ENCODE assay signal across 10 cellular contexts in genomic region chr15:92869977-92870644, GRCh38. TPM values are rescaled to one million over a fixed set of nuclear protein-coding genes. Genes with fewer than 3 reads are reported as not detected.
DNase-seq lines count a peak whose midpoint lies in the region; ATAC-seq, FAIRE-seq and TF ChIP-seq lines count a peak whose summit lies in the region.
"Had no signal": no experiment of that assay in that cellular context is flagged by ENCODE, and none has a peak within 500 bp of the region (broad histone marks: within the 10 kb centered on the region; RNA-seq: fewer than 3 reads in every experiment).

No MANE protein-coding gene starts in this region.

- TF ChIP-seq RAD21 in GM12878 (IDR thresholded peaks at IDR 0.05; ENCODE audit: insufficient read depth, low read depth, low read length): no peak

- peaks cover 9% of the 10 kb centered on the region for H3K4me1 ChIP-seq in Karpas-422 (ENCODE audit: low read length)
- H3K4me1 ChIP-seq in GM12878 (ENCODE audit: control insufficient read depth, insufficient read depth, low read length): no peaks in the 10 kb centered on the region
- H3K4me1 ChIP-seq in right cardiac atrium (ENCODE audit: control insufficient read depth, insufficient read depth, low read length): no peaks in the 10 kb centered on the region
- peaks cover 16% of the 10 kb centered on the region for H3K4me1 ChIP-seq in stomach smooth muscle (ENCODE audit: control insufficient read depth, insufficient read depth, low read length)

- WGBS in GM12878 (ENCODE audit: insufficient coverage, insufficient replicate concordance, low lambda C conversion rate, missing lambda C conversion rate): 87% methylated on average over 9 of the region's 9 CpGs
- 46% methylated on average over 9 of the region's 9 CpGs for WGBS in right cardiac atrium

- no peak for TF ChIP-seq EP300 in GM12878 (IDR thresholded peaks at IDR 0.05; ENCODE audit: borderline replicate concordance in 1 of 2, control insufficient read depth in 1 of 2, low read depth in 2 of 2, low read length in 2 of 2)

- CTCF ChIA-PET in GM12878 (lab: Yijun Ruan, JAX): interaction anchor here (0.6 kb wide), 1 partner anchor 1318 kb away, joined by 3 read pairs; no protein-coding TSS in a partner anchor

- SMC1A ChIA-PET in GM12878 (lab: Charles Lee; ENCODE audit: uncharacterized antibody, unreplicated experiment): interaction anchor here (1.3 to 2.7 kb wide), 3 partner anchors 9 to 51 kb away, joined by 4 to 16 read pairs (median 4); no protein-coding TSS in a partner anchor

- H3K27ac ChIP-seq in Karpas-422 (ENCODE audit: low read length) (no peak overlapping the region), GM12878 (ENCODE audit: control insufficient read depth, insufficient read depth) (no peak overlapping the region), right cardiac atrium (ENCODE audit: low read length) (no peak overlapping the region), stomach smooth muscle (ENCODE audit: low read length) (peak overlapping the region; percentile 90), WERI-Rb-1 (no peak overlapping the region)

- RAD21 ChIA-PET in GM12878 (lab: Charles Lee; ENCODE audit: unreplicated experiment): no interaction called here

- POLR2A ChIA-PET in GM12878 (lab: Charles Lee): interaction anchor here (1.0 to 1.7 kb wide), 4 partner anchors 9 to 20 kb away, joined by 3 to 5 read pairs (median 4); no protein-coding TSS in a partner anchor

- TF ChIP-seq CTCF in GM12878 (IDR thresholded peaks at IDR 0.05 in 2 of 3, conservative IDR thresholded peaks at IDR 0.05 in 1 of 3; ENCODE audit: control insufficient read depth in 2 of 3, extremely low read depth in 1 of 3, insufficient read depth in 1 of 3, low read depth in 3 of 3, low read length in 3 of 3) (no peak), WERI-Rb-1 (IDR thresholded peaks at IDR 0.05; ENCODE audit: low read depth, low read length) (no peak)

- no TSS peak for BruUV-seq in GM12878 (replicated peaks; lab: Mats Ljungman, UMichigan)

- H2AFZ ChIP-seq in Karpas-422 (ENCODE audit: low read length): peak overlapping the region; percentile 0; the same call in 1 of the 2 replicates
- no peak overlapping the region; the same call in 1 of the 2 replicates for H2AFZ ChIP-seq in GM12878 (ENCODE audit: control insufficient read depth, low read depth, low read length)

- H3K9me2 ChIP-seq in Karpas-422 (replicated peaks; ENCODE audit: insufficient read depth, low read length): no peaks in the 10 kb centered on the region

- no peaks in the 10 kb centered on the region for H4K20me1 ChIP-seq in Karpas-422 (ENCODE audit: insufficient read depth, low read depth, low read length)
- no peaks in the 10 kb centered on the region for H4K20me1 ChIP-seq in GM12878 (ENCODE audit: control insufficient read depth, insufficient read depth)

- intact Hi-C loops in GM12878 (cut with micrococcal nuclease; ENCODE audit: unreplicated experiment): no loop called here
- intact Hi-C loops in right cardiac atrium (cut with DNase I): no loop called here

- no peaks in the 10 kb centered on the region for H3K36me3 ChIP-seq in Karpas-422 (ENCODE audit: insufficient read depth, low read length)
- H3K36me3 ChIP-seq in GM12878 (ENCODE audit: control insufficient read depth in 2 of 2, insufficient read depth in 2 of 2, low read length in 1 of 2): no peaks in the 10 kb centered on the region
- no peaks in the 10 kb centered on the region for H3K36me3 ChIP-seq in stomach smooth muscle (ENCODE audit: control insufficient read depth in 2 of 2, insufficient read depth in 2 of 2, low read length in 2 of 2)
- no peaks in the 10 kb centered on the region for H3K36me3 ChIP-seq in WERI-Rb-1

- H3K9ac ChIP-seq in Karpas-422 (ENCODE audit: low read length) (no peak overlapping the region), GM12878 (ENCODE audit: control insufficient read depth, insufficient read depth, low read length) (no peak overlapping the region), stomach smooth muscle (ENCODE audit: low read length in 2 of 2) (peak overlapping the region; percentile 51 to 66)

- H3K4me2 ChIP-seq in Karpas-422 (ENCODE audit: low read depth, low read length, poor library complexity, severe bottlenecking) (no peak overlapping the region), GM12878 (ENCODE audit: control insufficient read depth, insufficient read depth) (no peak overlapping the region)

- H3K79me2 ChIP-seq in Karpas-422 (ENCODE audit: low read length): no peaks in the 10 kb centered on the region
- H3K79me2 ChIP-seq in GM12878 (ENCODE audit: control insufficient read depth, insufficient read depth, low read length): no peaks in the 10 kb centered on the region

- no peak overlapping the region for H3K4me3 ChIP-seq in Karpas-422 (ENCODE audit: low read length)
- H3K4me3 ChIP-seq in GM12878: no peak overlapping the region
- no peak overlapping the region for H3K4me3 ChIP-seq in right cardiac atrium (ENCODE audit: low read length)
- H3K4me3 ChIP-seq in stomach smooth muscle (ENCODE audit: low read length in 2 of 2): peak overlapping the region in 1 of 2 donors; percentile 52
- no peak overlapping the region for H3K4me3 ChIP-seq in WERI-Rb-1 (ENCODE audit: low read depth, low read length)

- in situ Hi-C loops in GM12878 (cut with MboI): no loop called here

- peak; percentile 31 for DNase-seq in Karpas-422
- no peak for DNase-seq in GM12878 (ENCODE audit: low read depth, low spot score)
- no peak for DNase-seq in right cardiac atrium
- no peak for DNase-seq in WERI-Rb-1
- DNase-seq: activated CD4-positive, CD25-positive, alpha-beta regulatory T cell; NK-92 treated with Interleukin-12 subunit alpha and Interleukin-12 subunit beta, amount 100 ng/mL, for 24 hours had no signal

- peak; percentile 41 for FAIRE-seq in GM12878 (lab: Jason Lieb, UNC)
- FAIRE-seq: endothelial cell of umbilical vein had no signal

- H3K9me3 ChIP-seq in Karpas-422 (ENCODE audit: low read length) (no peaks in the 10 kb centered on the region), GM12878 (replicated peaks; ENCODE audit: control insufficient read depth, insufficient read depth, low read length) (no peaks in the 10 kb centered on the region), right cardiac atrium (ENCODE audit: control insufficient read depth, low read length) (no peaks in the 10 kb centered on the region), stomach smooth muscle (ENCODE audit: control insufficient read depth in 2 of 2, low read length in 2 of 2) (no peaks in the 10 kb centered on the region), WERI-Rb-1 (ENCODE audit: severe bottlenecking) (no peaks in the 10 kb centered on the region)

- ATAC-seq in GM12878: peak; percentile 40; the same call in 2 of the 3 replicates
- ATAC-seq in right cardiac atrium: peak; percentile 69 to 73
- ATAC-seq in HG03095 (IDR thresholded peaks at IDR 0.05; ENCODE audit: unreplicated experiment): no peak
- no peak for ATAC-seq in GM18873 (IDR thresholded peaks at IDR 0.05; ENCODE audit: low FRiP score, unreplicated experiment)

- H3K27me3 ChIP-seq in Karpas-422 (ENCODE audit: low read length) (no peaks in the 10 kb centered on the region), GM12878 (replicated peaks in 1 of 2; ENCODE audit: control insufficient read depth in 2 of 2, insufficient read depth in 2 of 2, low read length in 1 of 2) (no peaks in the 10 kb centered on the region), right cardiac atrium (ENCODE audit: control insufficient read depth, insufficient read depth) (no peaks in the 10 kb centered on the region), stomach smooth muscle (ENCODE audit: control insufficient read depth in 1 of 2, insufficient read depth in 2 of 2, low read length in 2 of 2) (no peaks in the 10 kb centered on the region), WERI-Rb-1 (ENCODE audit: insufficient read depth, low read depth, severe bottlenecking) (no peaks in the 10 kb centered on the region)

- TF ChIP-seq POLR2A in GM12878 (IDR thresholded peaks at IDR 0.05; ENCODE audit: low read depth, low read length): no peak

TF ChIP-seq in GM12878, 131 proteins besides CTCF, POLR2A, EP300 and RAD21 (continues in another document):
- TF ChIP-seq PAX5 (IDR thresholded peaks at IDR 0.05; ENCODE audit: borderline replicate concordance, low read depth, low read length) (no peak), RB1 (IDR thresholded peaks at IDR 0.05; ENCODE audit: borderline replicate concordance) (no peak), ZNF622 (IDR thresholded peaks at IDR 0.05) (no peak), RELA (IDR thresholded peaks at IDR 0.05; ENCODE audit: borderline replicate concordance, partially characterized antibody) (no peak), WRNIP1 (IDR thresholded peaks at IDR 0.05; ENCODE audit: borderline replicate concordance, low read depth, low read length) (no peak), RAD51 (IDR thresholded peaks at IDR 0.05) (no peak), EZH2 (IDR thresholded peaks at IDR 0.05; ENCODE audit: borderline replicate concordance, control insufficient read depth, low read depth, low read length) (no peak), SRF (IDR thresholded peaks at IDR 0.05; ENCODE audit: low read depth in 2 of 2, low read length in 2 of 2) (no peak), POU2F2 (IDR thresholded peaks at IDR 0.05; ENCODE audit: borderline replicate concordance, low read depth, low read length) (no peak), BRCA1 (IDR thresholded peaks at IDR 0.05; ENCODE audit: low read depth, low read length) (no peak), ZNF217 (IDR thresholded peaks at IDR 0.05) (no peak), SUZ12 (IDR thresholded peaks at IDR 0.05; ENCODE audit: unreplicated experiment) (no peak)

RNA-seq across cellular contexts. Expression of gene CHD2, which starts 30.0 kb away (rescaled TPM):
- 22.1 and 37.3 TPM in 2 replicates for total RNA-seq in Karpas-422 (2014; rRNA removed; shearing (Covaris generic); ENCODE audit: low replicate concordance)
- 881 and 884 TPM in 2 replicates for total RNA-seq in GM12878 (2013; cell fraction: nucleolus; rRNA removed)
- 57.4 and 74.4 TPM in 2 replicates for total RNA-seq in GM12878 (2014; rRNA removed)
- total RNA-seq in GM12878 (2014; rRNA removed; fragmentation: Illumina TruSeq; extraction: Trizol): 64.6 and 74.9 TPM in 2 replicates
- 77.0 and 87.4 TPM in 2 replicates for total RNA-seq in GM12878 (2021)
- 50.2 TPM for polyA plus RNA-seq in GM12878 (2011; ENCODE audit: low read depth)
- 94.7 and 100 TPM in 2 replicates for polyA plus RNA-seq in GM12878 (2011; rRNA removed)
- polyA plus RNA-seq in GM12878 (2011; cell fraction: cytosol; rRNA removed): 65.9 and 93.5 TPM in 2 replicates
- polyA plus RNA-seq in GM12878 (2011; cell fraction: nucleus; rRNA removed): 175 and 192 TPM in 2 replicates
- 64.4 and 66.3 TPM in 2 replicates for polyA plus RNA-seq in GM12878 (2012)
- 88.0 and 102 TPM in 2 replicates for polyA plus RNA-seq in GM12878 (2014; fragmentation: Illumina TruSeq; extraction: Trizol)
- 10 to 100 TPM; 38.1 to 42.8 TPM for polyA plus RNA-seq in GM12878 (2014; fragmentation: Nextera tagmentation; extraction: Ambion mirVana)
- 59.8 and 69.9 TPM in 2 replicates for polyA plus RNA-seq in GM12878 (2014; rRNA removed)
- polyA plus RNA-seq in GM12878 (2016; fragmentation: Nextera tagmentation; extraction: Ambion mirVana): 10 to 100 TPM; 53.6 to 62.0 TPM
- 113 and 149 TPM in 2 replicates for polyA minus RNA-seq in GM12878 (2011; rRNA and poly(A)+ RNA removed)
- 40.9 and 46.5 TPM in 2 replicates for polyA minus RNA-seq in GM12878 (2011; cell fraction: cytosol; rRNA and poly(A)+ RNA removed)
- 297 and 397 TPM in 2 replicates for polyA minus RNA-seq in GM12878 (2011; cell fraction: nucleus; rRNA and poly(A)+ RNA removed)
- 10 to 100 TPM; 62.7 to 83.6 (median 65.1) TPM for total RNA-seq in right cardiac atrium
- 28.4 TPM for polyA plus RNA-seq in right cardiac atrium

Comparison
In these comparisons a context has a peak if more than half of its experiments do, and no peak if none do; other contexts are left out.
1. H3K9ac ChIP-seq: peak in stomach smooth muscle (2 of 2); none in Karpas-422 (single experiment) and GM12878 (single experiment).
2. ATAC-seq: peak in GM12878 (single experiment) and right cardiac atrium (2 of 2); none in HG03095 (single experiment) and GM18873 (single experiment).